ENCODE assay signal across 19 cellular contexts in the genomic region with DNA sequence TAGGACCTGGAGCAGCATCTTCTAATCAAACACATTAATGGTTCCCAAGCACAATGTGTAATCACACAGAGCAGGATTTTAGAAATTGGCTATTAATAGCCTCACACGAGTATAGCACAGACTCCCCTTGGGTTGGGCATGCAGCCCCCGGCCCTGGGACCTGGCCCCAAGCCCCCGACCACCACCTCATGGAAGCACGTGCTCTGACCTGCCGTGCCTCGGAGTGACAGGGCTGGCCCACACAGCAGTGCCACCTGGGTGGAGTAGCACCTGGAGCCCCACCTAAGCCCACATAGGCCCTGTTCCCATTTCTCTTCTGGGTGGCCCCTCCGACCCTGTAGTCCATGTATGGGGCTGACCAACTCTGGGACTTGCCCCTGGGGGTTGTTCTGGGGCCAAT.
A peak's percentile ranks its signal among the peaks of the same experiment; 100 is the strongest.
DNase-seq lines count a peak whose midpoint lies in the region; ATAC-seq and TF ChIP-seq lines count a peak whose summit lies in the region.
"Had no signal": no experiment of that assay in that cellular context is flagged by ENCODE, and none has a peak within 500 bp of the region (broad histone marks: within the 10 kb centered on the region; RNA-seq: fewer than 3 reads in every experiment).

No MANE protein-coding gene starts in this region.

- 93% methylated on average over 6 of the region's 7 CpGs for WGBS in hepatocyte (ENCODE audit: low lambda C conversion rate, missing lambda C conversion rate)

- no peaks in the 10 kb centered on the region for H3K27me3 ChIP-seq in hepatocyte
- H3K27me3 ChIP-seq: BE2C, SJCRH30 had no signal

- no peaks in the 10 kb centered on the region for H3K36me3 Mint-ChIP-seq in brain
- no peaks in the 10 kb centered on the region for H3K36me3 Mint-ChIP-seq in neural crest cell (ENCODE audit: low read depth)
- H3K36me3 Mint-ChIP-seq: CD4-positive, alpha-beta memory T cell had no signal

- H3K27me3 Mint-ChIP-seq in brain (peaks cover 6% of the 10 kb centered on the region), neural crest cell (ENCODE audit: low read depth) (peaks cover 5% of the 10 kb centered on the region)

- H3K9me3 ChIP-seq in hepatocyte (ENCODE audit: low read depth) = no peaks in the 10 kb centered on the region
- H3K9me3 ChIP-seq: BE2C, SJCRH30 had no signal

- no peaks in the 10 kb centered on the region for H4K20me1 ChIP-seq in hepatocyte (ENCODE audit: insufficient read depth, poor library complexity, severe bottlenecking)

- peaks cover 29% of the 10 kb centered on the region for H3K4me1 ChIP-seq in hepatocyte (ENCODE audit: insufficient read depth)
- H3K4me1 ChIP-seq: BE2C had no signal

- no peaks in the 10 kb centered on the region for H3K9me2 ChIP-seq in hepatocyte (replicated peaks; ENCODE audit: insufficient read depth)

- H3K27ac ChIP-seq in hepatocyte (peak overlapping the region; percentile 47), temporal lobe (ENCODE audit: low read depth, low read length) (peak overlapping the region; percentile 76)
- H3K27ac ChIP-seq: GM23248, PC-9, RWPE1, SJCRH30 had no signal

- H3K27ac Mint-ChIP-seq in brain (peak overlapping the region; percentile 88 to 99 (median 90)), neural crest cell (ENCODE audit: unreplicated experiment) (peak overlapping the region; percentile 87)
- H3K27ac Mint-ChIP-seq: CD4-positive, alpha-beta memory T cell had no signal

- TF ChIP-seq CTCF in brain (conservative IDR thresholded peaks at IDR 0.05) = no peak
- no peak for TF ChIP-seq CTCF in hepatocyte (IDR thresholded peaks at IDR 0.05; ENCODE audit: poor library complexity)
- TF ChIP-seq CTCF in neural crest cell (conservative IDR thresholded peaks at IDR 0.05) = no peak

- peak overlapping the region in 2 of 5 experiments; percentile 39 to 61 for H3K4me3 Mint-ChIP-seq in brain
- H3K4me3 Mint-ChIP-seq in neural crest cell = no peak overlapping the region
- H3K4me3 Mint-ChIP-seq: CD4-positive, alpha-beta memory T cell had no signal

- peaks cover 80% of the 10 kb centered on the region for H3K4me1 Mint-ChIP-seq in brain
- peaks cover 40% of the 10 kb centered on the region for H3K4me1 Mint-ChIP-seq in neural crest cell
- H3K4me1 Mint-ChIP-seq: CD4-positive, alpha-beta memory T cell had no signal

- H3K79me2 ChIP-seq in hepatocyte = no peaks in the 10 kb centered on the region

- H3K9me3 Mint-ChIP-seq in brain (peaks cover 0 to 12% (median 4%) of the 10 kb centered on the region in 5 experiments), neural crest cell (no peaks in the 10 kb centered on the region)

- no peak overlapping the region for H2AFZ ChIP-seq in hepatocyte
- H2AFZ ChIP-seq: GM23248, PC-9 had no signal

- DNase-seq in hepatocyte (ENCODE audit: low spot score) = no peak
- DNase-seq in neural crest cell (ENCODE audit: low read depth, low spot score) = no peak
- no peak for DNase-seq in DMS153 (lab: John Stamatoyannopoulos, UW)
- DNase-seq in NCI-H524 (lab: John Stamatoyannopoulos, UW) = no peak
- DNase-seq: BE2C; CD4-positive, alpha-beta memory T cell; GM23248; NCI-H1105; NCI-H2107; NCI-H2227 treated with DMSO at 0.1 percent for 48 hours; NCI-H524 treated with DMSO at 0.1 percent for 48 hours; PC-9 had no signal

- H3K36me3 ChIP-seq in hepatocyte (replicated peaks; ENCODE audit: insufficient read depth, low read depth) = no peaks in the 10 kb centered on the region
- H3K36me3 ChIP-seq: BE2C, SJCRH30 had no signal

- H3K4me2 ChIP-seq in hepatocyte = no peak overlapping the region
- H3K4me2 ChIP-seq: PC-9 had no signal

- H3K4me3 ChIP-seq in hepatocyte = no peak overlapping the region
- H3K4me3 ChIP-seq: GM12878, GM23248, PC-9, SJCRH30 had no signal

- ATAC-seq in GM19397 (IDR thresholded peaks at IDR 0.05; ENCODE audit: unreplicated experiment) = no peak
- ATAC-seq: GM12878, HCT116 had no signal
